ENCODE assay signal across 11 cellular contexts in the genomic region with DNA sequence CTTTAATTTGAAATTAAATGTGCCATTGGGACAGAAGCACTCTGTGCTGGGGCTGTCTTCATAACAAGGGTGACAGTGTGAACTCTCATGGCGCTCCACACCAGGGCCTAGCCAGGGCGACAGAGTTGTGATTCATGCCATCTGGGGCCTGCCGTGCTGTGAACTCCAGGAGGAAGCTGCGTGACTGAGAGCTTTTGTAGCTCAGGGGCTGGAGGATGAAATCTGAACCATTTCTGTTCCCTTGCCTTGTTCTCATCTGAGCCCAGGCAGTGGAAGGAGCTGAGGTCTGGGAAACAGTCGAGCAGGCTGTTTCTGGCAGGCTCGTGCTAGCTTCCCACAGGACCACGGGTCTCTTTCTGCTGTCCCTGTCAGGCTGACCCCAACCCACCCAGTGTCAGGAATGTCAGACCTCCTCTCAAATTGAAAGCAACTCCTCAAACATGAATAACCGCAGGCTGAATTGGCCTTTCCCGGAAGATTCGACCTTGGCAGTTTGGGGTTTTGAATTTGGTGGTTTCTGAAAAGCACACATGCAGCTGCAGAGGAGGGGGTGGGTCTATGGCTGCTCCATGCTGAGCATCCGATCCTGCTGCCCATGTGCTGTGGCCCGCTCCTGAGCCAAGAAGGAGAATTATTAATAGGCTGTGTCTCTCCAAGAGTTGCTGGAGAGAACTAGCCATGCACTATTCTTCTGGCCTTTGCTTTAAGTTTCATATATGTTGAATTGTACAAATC.
DNase-seq lines count a peak whose midpoint lies in the region; ATAC-seq and TF ChIP-seq lines count a peak whose summit lies in the region.
"Had no signal": no experiment of that assay in that cellular context is flagged by ENCODE, and none has a peak within 500 bp of the region (broad histone marks: within the 10 kb centered on the region; RNA-seq: fewer than 3 reads in every experiment).

No MANE protein-coding gene starts in this region.

- DNase-seq in T-helper 2 cell treated with Interferon-gamma antibody and Interleukin-4, amounts not matched to agents 5 μg/mL and 100 μg/mL, for 36 hours (ENCODE audit: low spot score): no peak
- DNase-seq in T-helper 2 cell (no peak), cardiac fibroblast (ENCODE audit: low read depth in 2 of 2) (peak; percentile 64 to 74), left lung (peak in 1 of 2 donors; percentile 66), tibial artery (peak; percentile 64 to 84), NCI-H1694 treated with DMSO at 0.1 percent for 48 hours (lab: John Stamatoyannopoulos, UW) (no peak)
- DNase-seq: naive thymus-derived CD8-positive, alpha-beta T cell; NCI-H345 had no signal

- H3K27me3 Mint-ChIP-seq in T-helper 2 cell treated with Interferon-gamma antibody and Interleukin-4, amounts not matched to agents 5 μg/mL and 100 μg/mL, for 36 hours (ENCODE audit: low read depth): peaks cover 7% of the 10 kb centered on the region

- H3K27ac Mint-ChIP-seq in T-helper 2 cell treated with Interferon-gamma antibody and Interleukin-4, amounts not matched to agents 5 μg/mL and 100 μg/mL, for 36 hours: peak overlapping the region; percentile 53
- H3K27ac Mint-ChIP-seq: activated T-helper 17 cell treated with anti-CD3 and anti-CD28 coated beads, Interleukin-2, amount 50 U/mL, for 72 hours had no signal

- H3K9me3 ChIP-seq in left lung: no peaks in the 10 kb centered on the region
- H3K9me3 ChIP-seq in tibial artery: no peaks in the 10 kb centered on the region

- H3K36me3 ChIP-seq in left lung: no peaks in the 10 kb centered on the region
- H3K36me3 ChIP-seq in tibial artery: no peaks in the 10 kb centered on the region

- H3K36me3 Mint-ChIP-seq in T-helper 2 cell treated with Interferon-gamma antibody and Interleukin-4, amounts not matched to agents 5 μg/mL and 100 μg/mL, for 36 hours (ENCODE audit: low read depth): no peaks in the 10 kb centered on the region
- H3K36me3 Mint-ChIP-seq: naive thymus-derived CD8-positive, alpha-beta T cell had no signal

- H3K9me3 Mint-ChIP-seq in T-helper 2 cell treated with Interferon-gamma antibody and Interleukin-4, amounts not matched to agents 5 μg/mL and 100 μg/mL, for 36 hours: no peaks in the 10 kb centered on the region
- H3K9me3 Mint-ChIP-seq: activated T-helper 17 cell treated with anti-CD3 and anti-CD28 coated beads, Interleukin-2, amount 50 U/mL, for 72 hours; naive thymus-derived CD8-positive, alpha-beta T cell had no signal

- intact Hi-C loops in left lung (cut with DNase I) (no loop called here), tibial artery (cut with DNase I; ENCODE audit: low total_unique reads) (no loop called here)

- H3K27me3 ChIP-seq in left lung (no peaks in the 10 kb centered on the region), tibial artery (no peaks in the 10 kb centered on the region)

- TF ChIP-seq CTCF in cardiac fibroblast (IDR thresholded peaks at IDR 0.05; ENCODE audit: low read depth, low read length) (no peak), left lung (IDR thresholded peaks at IDR 0.05) (no peak), tibial artery (IDR thresholded peaks at IDR 0.05) (no peak)

- peaks cover 5% of the 10 kb centered on the region in 2 donors for H3K4me1 ChIP-seq in left lung
- H3K4me1 ChIP-seq in tibial artery: peaks cover 0 to 60% (median 37%) of the 10 kb centered on the region in 4 donors

- ATAC-seq in left lung (peak; percentile 25), GM19035 (IDR thresholded peaks at IDR 0.05; ENCODE audit: unreplicated experiment) (no peak)
- no peak for ATAC-seq in activated CD4-positive, CD25-positive, alpha-beta regulatory T cell treated with anti-CD3 and anti-CD28 coated beads, Interleukin-2, amount 50 U/mL, for 24 hours
- ATAC-seq: activated T-helper 17 cell treated with anti-CD3 and anti-CD28 coated beads, Interleukin-2, amount 50 U/mL, for 72 hours; naive thymus-derived CD8-positive, alpha-beta T cell had no signal

- no peak overlapping the region for H3K4me3 ChIP-seq in cardiac fibroblast (replicated peaks in 1 of 2; ENCODE audit: low read depth in 2 of 2, low read length in 2 of 2)
- H3K4me3 ChIP-seq in left lung: no peak overlapping the region
- no peak overlapping the region for H3K4me3 ChIP-seq in tibial artery

- peaks cover 17% of the 10 kb centered on the region for H3K4me1 Mint-ChIP-seq in T-helper 2 cell treated with Interferon-gamma antibody and Interleukin-4, amounts not matched to agents 5 μg/mL and 100 μg/mL, for 36 hours (ENCODE audit: low read depth)

- H3K27ac ChIP-seq in left lung (peak overlapping the region in 1 of 2 donors; percentile 71), tibial artery (peak overlapping the region; percentile 68 to 77)

- H3K4me3 Mint-ChIP-seq in T-helper 2 cell treated with Interferon-gamma antibody and Interleukin-4, amounts not matched to agents 5 μg/mL and 100 μg/mL, for 36 hours: peak overlapping the region; percentile 39
- H3K4me3 Mint-ChIP-seq: activated T-helper 17 cell treated with anti-CD3 and anti-CD28 coated beads, Interleukin-2, amount 50 U/mL, for 72 hours; naive thymus-derived CD8-positive, alpha-beta T cell had no signal

Comparison
In these comparisons a context has a peak if more than half of its experiments do, and no peak if none do; other contexts are left out.
1. DNase-seq: peak in cardiac fibroblast (2 of 2) and tibial artery (2 of 2); none in T-helper 2 cell treated with Interferon-gamma antibody and Interleukin-4, amounts not matched to agents 5 μg/mL and 100 μg/mL, for 36 hours (single experiment), T-helper 2 cell (0 of 5) and NCI-H1694 treated with DMSO at 0.1 percent for 48 hours (single experiment).